Comparison of ENCODE assay signal across 22 cellular contexts in the genomic region with DNA sequence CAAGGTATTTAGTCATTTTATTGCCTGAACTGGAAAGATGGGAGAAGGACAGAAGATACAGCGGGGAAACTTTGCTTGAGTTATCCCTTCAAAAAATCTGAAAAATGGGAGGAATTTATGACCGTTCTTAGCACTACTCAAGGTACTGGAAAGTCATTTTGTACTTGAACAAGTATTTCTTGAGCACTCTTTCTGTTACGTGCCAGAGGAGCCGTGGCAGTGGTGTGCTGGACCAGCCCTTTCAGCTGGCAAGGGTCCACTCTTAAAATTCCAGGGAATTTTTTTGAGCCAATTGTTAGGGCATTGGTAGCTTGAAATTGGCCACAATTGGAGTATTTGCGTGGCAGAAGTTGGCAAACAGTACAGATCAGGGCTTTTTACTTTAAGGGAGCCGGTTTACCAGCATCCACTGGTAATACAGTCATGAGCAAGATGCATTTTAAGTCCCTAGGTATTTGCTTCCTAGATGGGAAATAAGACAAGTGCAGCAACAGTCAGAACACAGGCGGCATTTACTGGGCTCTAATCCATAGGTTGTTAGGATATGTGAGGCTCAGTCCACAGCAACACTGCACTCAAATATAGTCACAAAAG.
"Had no signal": no experiment of that assay in that cellular context is flagged by ENCODE, and none has a peak within 500 bp of the region (broad histone marks: within the 10 kb centered on the region; RNA-seq: fewer than 3 reads in every experiment).

No MANE protein-coding gene starts in this region.

- H3K27ac ChIP-seq: coronary artery, dorsolateral prefrontal cortex, esophagus muscularis mucosa, foreskin keratinocyte, gastroesophageal sphincter, heart left ventricle, hepatocyte had no signal

- H3K27ac Mint-ChIP-seq: immature natural killer cell, memory B cell, mesothelial cell of epicardium had no signal

- H3K4me1 ChIP-seq: esophagus muscularis mucosa, foreskin keratinocyte, gastroesophageal sphincter, heart left ventricle had no signal

- H3K4me2 ChIP-seq: hepatocyte had no signal

- H3K36me3 Mint-ChIP-seq: immature natural killer cell, memory B cell, mesothelial cell of epicardium had no signal

- H3K9me3 Mint-ChIP-seq: memory B cell had no signal

- H3K4me3 ChIP-seq: coronary artery, dorsolateral prefrontal cortex, esophagus muscularis mucosa, gastroesophageal sphincter, heart left ventricle, hepatocyte, lung had no signal

- ATAC-seq: foreskin keratinocyte, gastroesophageal sphincter, heart left ventricle, left colon, left lobe of liver, left ventricle myocardium superior had no signal

- H3K4me1 Mint-ChIP-seq: immature natural killer cell, memory B cell, mesothelial cell of epicardium had no signal

- H3K79me2 ChIP-seq: hepatocyte had no signal

- H3K9me3 ChIP-seq: esophagus muscularis mucosa, gastroesophageal sphincter, heart left ventricle had no signal

- H3K36me3 ChIP-seq: esophagus muscularis mucosa, gastroesophageal sphincter, heart left ventricle had no signal

- H3K4me3 Mint-ChIP-seq: immature natural killer cell, memory B cell, mesothelial cell of epicardium had no signal

- DNase-seq: dermis blood vessel endothelial cell; dorsolateral prefrontal cortex; effector CD4-positive, alpha-beta T cell; effector memory CD4-positive, alpha-beta T cell; foreskin keratinocyte; heart left ventricle; hypothalamus; immature natural killer cell; islet precursor cell; kidney; kidney glomerular epithelial cell; left colon; left ventricle myocardium superior; mammary epithelial cell had no signal

- H2AFZ ChIP-seq: hepatocyte had no signal
